Comparison of ENCODE assay signal across 10 cellular contexts in genomic region chr5:180469866-180470265, GRCh38.
"Had no signal": no experiment of that assay in that cellular context is flagged by ENCODE, and none has a peak within 500 bp of the region (broad histone marks: within the 10 kb centered on the region; RNA-seq: fewer than 3 reads in every experiment).

No MANE protein-coding gene starts in this region.

- H3K4me3 Mint-ChIP-seq: GM23338, H9, HFFc6, IgD-negative memory B cell had no signal

- DNase-seq: H9, HCEC 1CT, HFFc6, KG1 had no signal

- H3K4me2 ChIP-seq: GM23338 had no signal

- ATAC-seq: HepG2 had no signal

- H3K27ac ChIP-seq: HL-60 had no signal

- H3K27ac Mint-ChIP-seq: GM23338, H9, HFFc6, IgD-negative memory B cell had no signal

- H3K36me3 Mint-ChIP-seq: IgD-negative memory B cell had no signal

- H2AFZ ChIP-seq: GM23338 had no signal

- H3K4me3 ChIP-seq: GM23338 had no signal

- FAIRE-seq: H1, H54, HepG2 had no signal

- H3K9me3 Mint-ChIP-seq: GM23338, H9, HFFc6, IgD-negative memory B cell had no signal
